In genomic region chr1:202645097-202645476, GRCh38 we compare ENCODE assay signal across 1 cellular context.
TF ChIP-seq lines count a peak whose summit lies in the region.

No MANE protein-coding gene starts in this region.

TF ChIP-seq in GM23338, 12 proteins besides CTCF, POLR2A, EP300 and RAD21 (continued from another document):
- TF ChIP-seq ZNF462 (CRISPR knock-in tag; IDR thresholded peaks at IDR 0.05) (no peak), EZH2phosphoT487 (IDR thresholded peaks at IDR 0.05; ENCODE audit: unreplicated experiment) (no peak), ETS1 (IDR thresholded peaks at IDR 0.05) (no peak), ZNF331 (CRISPR knock-in tag; IDR thresholded peaks at IDR 0.05; ENCODE audit: low read depth) (no peak), JUNB (IDR thresholded peaks at IDR 0.05; ENCODE audit: unreplicated experiment) (no peak), POLR2AphosphoS5 (IDR thresholded peaks at IDR 0.05; ENCODE audit: low read depth) (no peak), STAT1 (IDR thresholded peaks at IDR 0.05; ENCODE audit: unreplicated experiment) (no peak), NANOG (IDR thresholded peaks at IDR 0.05; ENCODE audit: borderline replicate concordance) (no peak)
